ENCODE assay signal across 22 cellular contexts in the genomic region with DNA sequence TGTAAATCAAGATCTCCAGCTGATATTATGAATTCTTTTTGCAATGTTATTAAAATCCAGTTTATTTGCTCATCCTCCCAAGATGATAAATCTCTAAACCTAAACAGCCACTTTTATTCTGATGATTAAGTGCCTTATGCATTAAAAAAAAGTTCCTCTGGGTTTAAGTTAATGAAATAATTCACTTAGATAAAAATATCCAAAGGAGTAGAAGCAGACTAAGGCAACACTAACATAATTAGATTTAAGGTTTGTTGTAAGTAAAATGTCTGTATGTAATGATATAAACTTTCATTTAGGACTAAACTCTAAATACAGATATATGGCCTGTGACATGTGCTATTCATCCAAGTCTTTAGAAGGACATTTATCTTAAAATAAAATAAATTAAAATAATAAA.
DNase-seq lines count a peak whose midpoint lies in the region; ATAC-seq, FAIRE-seq and TF ChIP-seq lines count a peak whose summit lies in the region.
"Had no signal": no experiment of that assay in that cellular context is flagged by ENCODE, and none has a peak within 500 bp of the region (broad histone marks: within the 10 kb centered on the region; RNA-seq: fewer than 3 reads in every experiment).

No MANE protein-coding gene starts in this region.

- H3K4me1 ChIP-seq in SK-N-SH (ENCODE audit: control insufficient read depth in 1 of 2, insufficient read depth in 2 of 2, low read depth in 1 of 2, low read length in 1 of 2) = no peaks in the 10 kb centered on the region; a peak in 2 of 4 replicates
- H3K4me1 ChIP-seq: BLaER1 treated with 17β-estradiol and CSF1 and Interleukin-3, amounts not matched to agents 10 nM and 100 nM; Caco-2 had no signal

- POLR2A ChIA-PET in SK-N-SH (lab: Yijun Ruan, JAX) = no interaction called here

- peak overlapping the region; percentile 31; the same call in 1 of the 2 replicates for H3K27ac Mint-ChIP-seq in HFFc6
- H3K27ac Mint-ChIP-seq: B cell; CD4-positive, alpha-beta T cell; CD8-positive, alpha-beta T cell had no signal

- CTCF ChIA-PET in SK-N-SH (lab: Yijun Ruan, JAX) = no interaction called here

- intact Hi-C loops in left cardiac atrium (cut with DNase I) = no loop called here

- DNase-seq in HFFc6 (no peak), SK-N-SH (no peak), left cardiac atrium (no peak)
- DNase-seq: ACHN; AML-193; Caco-2; Calu3; CD4-positive, alpha-beta T cell; CD8-positive, alpha-beta T cell; DMS79 treated with DMSO at 0.1 percent for 48 hours; GF-D8 had no signal

- H3K36me3 ChIP-seq in SK-N-SH (replicated peaks in 1 of 2; ENCODE audit: control insufficient read depth in 1 of 2, insufficient read depth in 2 of 2, low read length in 1 of 2) = no peaks in the 10 kb centered on the region
- H3K36me3 ChIP-seq: BLaER1 treated with 17β-estradiol and CSF1 and Interleukin-3, amounts not matched to agents 10 nM and 100 nM had no signal

- H3K9ac ChIP-seq in SK-N-SH = no peak overlapping the region
- H3K9ac ChIP-seq: BLaER1 treated with 17β-estradiol and CSF1 and Interleukin-3, amounts not matched to agents 10 nM and 100 nM had no signal

- no peak for TF ChIP-seq EP300 in SK-N-SH (IDR thresholded peaks at IDR 0.05; ENCODE audit: borderline replicate concordance in 1 of 2, low read depth in 1 of 2, low read length in 1 of 2)

- peaks cover 2% of the 10 kb centered on the region; the same call in 1 of the 2 replicates for H3K27me3 Mint-ChIP-seq in HFFc6 (ENCODE audit: insufficient read depth)
- H3K27me3 Mint-ChIP-seq: B cell; CD4-positive, alpha-beta T cell had no signal

- TF ChIP-seq CTCF in HFFc6 (IDR thresholded peaks at IDR 0.05) (no peak), SK-N-SH (IDR thresholded peaks at IDR 0.05) (no peak)

- no peaks in the 10 kb centered on the region for H3K36me3 Mint-ChIP-seq in HFFc6 (ENCODE audit: low read depth)
- H3K36me3 Mint-ChIP-seq: CD8-positive, alpha-beta T cell had no signal

- H4K20me1 ChIP-seq in SK-N-SH (ENCODE audit: insufficient read depth) = no peaks in the 10 kb centered on the region
- H4K20me1 ChIP-seq: BLaER1 treated with 17β-estradiol and CSF1 and Interleukin-3, amounts not matched to agents 10 nM and 100 nM had no signal

- TF ChIP-seq RAD21 in SK-N-SH (IDR thresholded peaks at IDR 0.05; ENCODE audit: low read length) = no peak

- peaks cover 8% of the 10 kb centered on the region for H3K4me1 Mint-ChIP-seq in HFFc6 (ENCODE audit: low read depth)
- H3K4me1 Mint-ChIP-seq: B cell had no signal

- H3K4me3 Mint-ChIP-seq in HFFc6 = no peak overlapping the region
- H3K4me3 Mint-ChIP-seq: B cell; CD4-positive, alpha-beta T cell; CD8-positive, alpha-beta T cell had no signal

- H3K9me3 Mint-ChIP-seq in HFFc6 = no peaks in the 10 kb centered on the region
- H3K9me3 Mint-ChIP-seq: CD4-positive, alpha-beta T cell; CD8-positive, alpha-beta T cell had no signal

- H3K9me2 ChIP-seq in SK-N-SH = no peaks in the 10 kb centered on the region

- 0 out of 2 replicates have a peak overlapping the region, but pooled peaks have one; percentile 18 for H2AFZ ChIP-seq in SK-N-SH (ENCODE audit: low read depth)

- no peak overlapping the region for H3K4me3 ChIP-seq in SK-N-SH (ENCODE audit: low read depth in 2 of 2, low read length in 1 of 2)
- H3K4me3 ChIP-seq: BLaER1 treated with 17β-estradiol and CSF1 and Interleukin-3, amounts not matched to agents 10 nM and 100 nM had no signal

- H3K9me3 ChIP-seq in SK-N-SH = no peaks in the 10 kb centered on the region
- H3K9me3 ChIP-seq: BLaER1 treated with 17β-estradiol and CSF1 and Interleukin-3, amounts not matched to agents 10 nM and 100 nM; Caco-2 had no signal

- no peaks in the 10 kb centered on the region for H3F3A ChIP-seq in SK-N-SH (replicated peaks; ENCODE audit: insufficient read depth)

- H3K27me3 ChIP-seq in SK-N-SH (ENCODE audit: insufficient read depth) = no peaks in the 10 kb centered on the region
- H3K27me3 ChIP-seq: BLaER1 treated with 17β-estradiol and CSF1 and Interleukin-3, amounts not matched to agents 10 nM and 100 nM had no signal

- peak; percentile 25 for FAIRE-seq in A204.1 (lab: Jason Lieb, UNC)
- FAIRE-seq in endometrium (lab: Jason Lieb, UNC) = peak; percentile 91
- FAIRE-seq: D721Med, GM12891, GM19239 had no signal

- H3K79me2 ChIP-seq in SK-N-SH (ENCODE audit: insufficient read depth) = no peaks in the 10 kb centered on the region

- no peak overlapping the region for H3K4me2 ChIP-seq in SK-N-SH
- H3K4me2 ChIP-seq: BLaER1 treated with 17β-estradiol and CSF1 and Interleukin-3, amounts not matched to agents 10 nM and 100 nM had no signal

- ATAC-seq in left cardiac atrium = no peak
- no peak for ATAC-seq in HG03520 (IDR thresholded peaks at IDR 0.05; ENCODE audit: unreplicated experiment)
- no peak for ATAC-seq in GM19395 (IDR thresholded peaks at IDR 0.05; ENCODE audit: unreplicated experiment)
- ATAC-seq: CD8-positive, alpha-beta T cell had no signal

- H3K27ac ChIP-seq in SK-N-SH (ENCODE audit: low read depth in 2 of 2, low read length in 1 of 2) = no peak overlapping the region
- H3K27ac ChIP-seq: 22Rv1; BLaER1 treated with 17β-estradiol and CSF1 and Interleukin-3, amounts not matched to agents 10 nM and 100 nM; C4-2B had no signal

TF ChIP-seq in SK-N-SH, 30 proteins besides CTCF, POLR2A, EP300 and RAD21:
- TF ChIP-seq ELF1 (IDR thresholded peaks at IDR 0.05) = no peak
- no peak for TF ChIP-seq POLR2AphosphoS5 (IDR thresholded peaks at IDR 0.05; ENCODE audit: low read depth, low read length)
- TF ChIP-seq FOSL2 (IDR thresholded peaks at IDR 0.05; ENCODE audit: borderline replicate concordance, low read depth) = no peak
- TF ChIP-seq NFIC (IDR thresholded peaks at IDR 0.05; ENCODE audit: borderline replicate concordance) = no peak
- TF ChIP-seq, protein P1, sequence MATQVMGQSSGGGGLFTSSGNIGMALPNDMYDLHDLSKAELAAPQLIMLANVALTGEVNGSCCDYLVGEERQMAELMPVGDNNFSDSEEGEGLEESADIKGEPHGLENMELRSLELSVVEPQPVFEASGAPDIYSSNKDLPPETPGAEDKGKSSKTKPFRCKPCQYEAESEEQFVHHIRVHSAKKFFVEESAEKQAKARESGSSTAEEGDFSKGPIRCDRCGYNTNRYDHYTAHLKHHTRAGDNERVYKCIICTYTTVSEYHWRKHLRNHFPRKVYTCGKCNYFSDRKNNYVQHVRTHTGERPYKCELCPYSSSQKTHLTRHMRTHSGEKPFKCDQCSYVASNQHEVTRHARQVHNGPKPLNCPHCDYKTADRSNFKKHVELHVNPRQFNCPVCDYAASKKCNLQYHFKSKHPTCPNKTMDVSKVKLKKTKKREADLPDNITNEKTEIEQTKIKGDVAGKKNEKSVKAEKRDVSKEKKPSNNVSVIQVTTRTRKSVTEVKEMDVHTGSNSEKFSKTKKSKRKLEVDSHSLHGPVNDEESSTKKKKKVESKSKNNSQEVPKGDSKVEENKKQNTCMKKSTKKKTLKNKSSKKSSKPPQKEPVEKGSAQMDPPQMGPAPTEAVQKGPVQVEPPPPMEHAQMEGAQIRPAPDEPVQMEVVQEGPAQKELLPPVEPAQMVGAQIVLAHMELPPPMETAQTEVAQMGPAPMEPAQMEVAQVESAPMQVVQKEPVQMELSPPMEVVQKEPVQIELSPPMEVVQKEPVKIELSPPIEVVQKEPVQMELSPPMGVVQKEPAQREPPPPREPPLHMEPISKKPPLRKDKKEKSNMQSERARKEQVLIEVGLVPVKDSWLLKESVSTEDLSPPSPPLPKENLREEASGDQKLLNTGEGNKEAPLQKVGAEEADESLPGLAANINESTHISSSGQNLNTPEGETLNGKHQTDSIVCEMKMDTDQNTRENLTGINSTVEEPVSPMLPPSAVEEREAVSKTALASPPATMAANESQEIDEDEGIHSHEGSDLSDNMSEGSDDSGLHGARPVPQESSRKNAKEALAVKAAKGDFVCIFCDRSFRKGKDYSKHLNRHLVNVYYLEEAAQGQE (IDR thresholded peaks at IDR 0.05; ENCODE audit: low read depth, low read length) = no peak
- TF ChIP-seq JUND (IDR thresholded peaks at IDR 0.05) = no peak
- no peak for TF ChIP-seq CHD2 (IDR thresholded peaks at IDR 0.05; ENCODE audit: low read length, partially characterized antibody)
- TF ChIP-seq, protein P2, sequence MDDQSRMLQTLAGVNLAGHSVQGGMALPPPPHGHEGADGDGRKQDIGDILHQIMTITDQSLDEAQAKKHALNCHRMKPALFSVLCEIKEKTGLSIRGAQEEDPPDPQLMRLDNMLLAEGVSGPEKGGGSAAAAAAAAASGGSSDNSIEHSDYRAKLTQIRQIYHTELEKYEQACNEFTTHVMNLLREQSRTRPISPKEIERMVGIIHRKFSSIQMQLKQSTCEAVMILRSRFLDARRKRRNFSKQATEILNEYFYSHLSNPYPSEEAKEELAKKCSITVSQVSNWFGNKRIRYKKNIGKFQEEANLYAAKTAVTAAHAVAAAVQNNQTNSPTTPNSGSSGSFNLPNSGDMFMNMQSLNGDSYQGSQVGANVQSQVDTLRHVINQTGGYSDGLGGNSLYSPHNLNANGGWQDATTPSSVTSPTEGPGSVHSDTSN (IDR thresholded peaks at IDR 0.05) = no peak
- no peak for TF ChIP-seq TCF12 (IDR thresholded peaks at IDR 0.05)
- TF ChIP-seq SIN3A (IDR thresholded peaks at IDR 0.05; ENCODE audit: borderline replicate concordance, low read depth, low read length) = no peak
- no peak for TF ChIP-seq NRF1 (IDR thresholded peaks at IDR 0.05; ENCODE audit: low read depth, low read length)
- TF ChIP-seq GATA2 (CRISPR knock-in tag; IDR thresholded peaks at IDR 0.05) = no peak
- no peak for TF ChIP-seq FOXM1 (IDR thresholded peaks at IDR 0.05; ENCODE audit: low read depth)
- no peak for TF ChIP-seq IRF3 (IDR thresholded peaks at IDR 0.05; ENCODE audit: low read depth, low read length)
- TF ChIP-seq MXI1 (IDR thresholded peaks at IDR 0.05; ENCODE audit: low read depth, low read length) = no peak
